8 cellular contexts compared by ENCODE assay signal in the genomic region with DNA sequence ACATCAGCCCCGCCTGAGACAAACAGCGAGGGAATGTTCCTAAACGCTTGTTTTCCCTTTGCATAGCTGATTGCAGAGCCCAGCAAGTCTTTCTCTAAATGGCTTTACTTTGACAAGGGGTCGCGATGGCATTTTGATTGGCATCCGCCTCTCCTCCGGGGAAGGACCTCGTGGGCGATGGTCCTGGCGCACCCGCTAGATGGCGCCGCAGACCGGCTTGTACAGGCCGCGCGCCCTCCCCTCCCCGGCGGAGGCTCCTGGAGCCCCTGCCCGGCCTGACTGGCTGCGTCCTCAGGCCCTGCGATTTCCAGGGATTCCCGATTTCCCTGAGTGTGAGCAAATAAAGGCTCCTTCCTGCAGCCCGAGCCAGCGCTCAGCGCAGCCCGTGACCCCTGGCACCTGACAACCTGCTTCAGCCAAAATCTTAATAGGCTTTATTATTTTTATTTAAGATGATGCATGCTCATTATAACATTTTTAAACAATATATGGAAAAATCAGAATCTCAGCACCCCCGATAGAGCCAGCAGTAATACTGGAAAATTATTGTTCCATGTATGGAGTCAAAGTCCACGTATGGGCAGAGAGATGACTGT.
DNase-seq lines count a peak whose midpoint lies in the region; ATAC-seq and TF ChIP-seq lines count a peak whose summit lies in the region.

No MANE protein-coding gene starts in this region.

- no peaks in the 10 kb centered on the region for H3K36me3 Mint-ChIP-seq in Caco-2 (ENCODE audit: insufficient read depth, unreplicated experiment)
- no peaks in the 10 kb centered on the region for H3K36me3 Mint-ChIP-seq in activated naive CD8-positive, alpha-beta T cell treated with anti-CD3 and anti-CD28 coated beads for 36 hours

- TF ChIP-seq CTCF in Caco-2 (IDR thresholded peaks at IDR 0.05; ENCODE audit: insufficient read depth in 1 of 2, low read depth in 1 of 2, low read length in 1 of 2, severe bottlenecking in 1 of 2, unreplicated experiment in 1 of 2) (peak; percentile 85 to 89), LNCaP clone FGC (IDR thresholded peaks at IDR 0.05; ENCODE audit: control insufficient read depth, extremely low read depth, insufficient read depth) (peak; percentile 92)

- H3K4me1 Mint-ChIP-seq in Caco-2 (ENCODE audit: low read depth, unreplicated experiment), result no peaks in the 10 kb centered on the region
- no peaks in the 10 kb centered on the region for H3K4me1 Mint-ChIP-seq in activated naive CD8-positive, alpha-beta T cell treated with anti-CD3 and anti-CD28 coated beads for 36 hours

- no peaks in the 10 kb centered on the region for H3K9me3 ChIP-seq in Caco-2

- peak; percentile 78 for ATAC-seq in GM19351 (IDR thresholded peaks at IDR 0.05; ENCODE audit: unreplicated experiment)

- H3K27ac Mint-ChIP-seq in Caco-2 (ENCODE audit: unreplicated experiment), result no peak overlapping the region
- H3K27ac Mint-ChIP-seq in activated naive CD8-positive, alpha-beta T cell treated with anti-CD3 and anti-CD28 coated beads for 36 hours, result no peak overlapping the region

- H3K4me3 ChIP-seq in Caco-2 (ENCODE audit: low read depth, low read length), result no peak overlapping the region
- H3K4me3 ChIP-seq in LNCaP clone FGC (ENCODE audit: low read depth, low read length), result no peak overlapping the region

- no peak overlapping the region for H3K4me3 Mint-ChIP-seq in Caco-2 (ENCODE audit: unreplicated experiment)
- no peak overlapping the region for H3K4me3 Mint-ChIP-seq in activated naive CD8-positive, alpha-beta T cell treated with anti-CD3 and anti-CD28 coated beads for 36 hours

- BruUV-seq in Caco-2 (replicated peaks; lab: Mats Ljungman, UMichigan), result no TSS peak

- H3K27me3 ChIP-seq in Caco-2 (replicated peaks; ENCODE audit: control insufficient read depth, insufficient read depth, low read length), result no peaks in the 10 kb centered on the region

- H3K9me3 Mint-ChIP-seq in Caco-2 (ENCODE audit: unreplicated experiment), result no peaks in the 10 kb centered on the region
- no peaks in the 10 kb centered on the region for H3K9me3 Mint-ChIP-seq in activated naive CD8-positive, alpha-beta T cell treated with anti-CD3 and anti-CD28 coated beads for 36 hours

- H3K4me1 ChIP-seq in Caco-2, result no peaks in the 10 kb centered on the region; the same call in 1 of the 2 replicates

- intact Hi-C loops in Caco-2 (cut with micrococcal nuclease; ENCODE audit: unreplicated experiment), result loop anchor here (1.0 to 2.0 kb wide), 4 partner anchors 239 to 1341 kb away; no protein-coding TSS in a partner anchor

- POLR2A ChIA-PET in Caco-2 (lab: Charles Lee), result no interaction called here

- H3K36me3 ChIP-seq in Caco-2 (ENCODE audit: control insufficient read depth, insufficient read depth, low read length), result no peaks in the 10 kb centered on the region

- CTCF ChIA-PET in Caco-2 (lab: Charles Lee), result no interaction called here

- peak; percentile 42 to 74 for DNase-seq in Caco-2
- no peak for DNase-seq in LNCaP clone FGC (ENCODE audit: low read depth)
- DNase-seq in activated naive CD8-positive, alpha-beta T cell treated with anti-CD3 and anti-CD28 coated beads for 36 hours, result peak; percentile 22
- DNase-seq in iPS-NIHi11 (ENCODE audit: low spot score), result peak; percentile 88
- DNase-seq in superior temporal gyrus (ENCODE audit: extremely low spot score), result peak; percentile 81
- no peak for DNase-seq in activated effector memory CD4-positive, alpha-beta T cell treated with Interleukin-2 at 50 U/mL for 16 hours
- no peak for DNase-seq in activated CD8-positive, alpha-beta memory T cell treated with anti-CD3 and anti-CD28 coated beads, Interleukin-2, amount 50 U/mL, for 4 hours

- peaks cover 7% of the 10 kb centered on the region for H3K27me3 Mint-ChIP-seq in Caco-2 (ENCODE audit: insufficient read depth, unreplicated experiment)
- H3K27me3 Mint-ChIP-seq in activated naive CD8-positive, alpha-beta T cell treated with anti-CD3 and anti-CD28 coated beads for 36 hours, result peaks cover 23% of the 10 kb centered on the region

Comparison
In these comparisons a context has a peak if more than half of its experiments do, and no peak if none do; other contexts are left out.
1. DNase-seq: peak in Caco-2 (2 of 2), activated naive CD8-positive, alpha-beta T cell treated with anti-CD3 and anti-CD28 coated beads for 36 hours (single experiment), iPS-NIHi11 (single experiment) and superior temporal gyrus (single experiment); none in LNCaP clone FGC (single experiment), activated effector memory CD4-positive, alpha-beta T cell treated with Interleukin-2 at 50 U/mL for 16 hours (single experiment) and activated CD8-positive, alpha-beta memory T cell treated with anti-CD3 and anti-CD28 coated beads, Interleukin-2, amount 50 U/mL, for 4 hours (single experiment).